11 cellular contexts compared by ENCODE assay signal in genomic region chr5:16871746-16872339, GRCh38.
DNase-seq lines count a peak whose midpoint lies in the region; ATAC-seq and TF ChIP-seq lines count a peak whose summit lies in the region.
"Had no signal": no experiment of that assay in that cellular context is flagged by ENCODE, and none has a peak within 500 bp of the region (broad histone marks: within the 10 kb centered on the region; RNA-seq: fewer than 3 reads in every experiment).

No MANE protein-coding gene starts in this region.

- no peaks in the 10 kb centered on the region for H3K36me3 Mint-ChIP-seq in activated naive CD4-positive, alpha-beta T cell treated with anti-CD3 and anti-CD28 coated beads for 36 hours (ENCODE audit: low read depth)

- no peak overlapping the region for H3K4me3 Mint-ChIP-seq in activated naive CD4-positive, alpha-beta T cell treated with anti-CD3 and anti-CD28 coated beads for 36 hours

- H3K9me3 Mint-ChIP-seq in activated naive CD4-positive, alpha-beta T cell treated with anti-CD3 and anti-CD28 coated beads for 36 hours, result peaks cover 10% of the 10 kb centered on the region

- H3K27ac ChIP-seq in aorta (ENCODE audit: low read depth in 1 of 2, low read length in 2 of 2), result peak overlapping the region in 1 of 2 donors; percentile 95
- no peak overlapping the region for H3K27ac ChIP-seq in right cardiac atrium (ENCODE audit: low read length)

- ATAC-seq in mucosa of descending colon (peak; percentile 29), aorta (ENCODE audit: low FRiP score) (peak; percentile 44), right cardiac atrium (no peak), HG02642 (IDR thresholded peaks at IDR 0.05; ENCODE audit: poor library complexity, unreplicated experiment) (no peak)

- no peaks in the 10 kb centered on the region for H3K4me1 Mint-ChIP-seq in activated naive CD4-positive, alpha-beta T cell treated with anti-CD3 and anti-CD28 coated beads for 36 hours (ENCODE audit: low read depth)

- no peaks in the 10 kb centered on the region for H3K36me3 ChIP-seq in mucosa of descending colon (ENCODE audit: low read depth)
- H3K36me3 ChIP-seq in aorta (ENCODE audit: control insufficient read depth in 1 of 2, insufficient read depth in 2 of 2, low read length in 1 of 2), result no peaks in the 10 kb centered on the region

- CTCF ChIA-PET in activated naive CD4-positive, alpha-beta T cell treated with anti-CD3 and anti-CD28 coated beads for 36 hours (lab: Charles Lee), result no interaction called here

- WGBS in aorta, 2 donors, result 35 to 39% methylated on average over 4 of the region's 4 CpGs
- WGBS in right cardiac atrium, result 86% methylated on average over 4 of the region's 4 CpGs

- H3K9me3 ChIP-seq in mucosa of descending colon (no peaks in the 10 kb centered on the region), aorta (ENCODE audit: control insufficient read depth, low read length) (no peaks in the 10 kb centered on the region), right cardiac atrium (ENCODE audit: control insufficient read depth, low read length) (no peaks in the 10 kb centered on the region)

- H3K4me1 ChIP-seq in mucosa of descending colon (ENCODE audit: low read depth) (peaks cover 8% of the 10 kb centered on the region), aorta (ENCODE audit: control insufficient read depth in 1 of 2, insufficient read depth in 2 of 2, low read length in 2 of 2) (peaks cover 0 to 4% of the 10 kb centered on the region in 2 donors), right cardiac atrium (ENCODE audit: control insufficient read depth, insufficient read depth, low read length) (peaks cover 3% of the 10 kb centered on the region)

- peak overlapping the region; percentile 50 for H3K27ac Mint-ChIP-seq in activated naive CD4-positive, alpha-beta T cell treated with anti-CD3 and anti-CD28 coated beads for 36 hours

- no peak overlapping the region for H3K4me3 ChIP-seq in cardiac fibroblast (replicated peaks in 1 of 2; ENCODE audit: low read depth in 2 of 2, low read length in 2 of 2)
- H3K4me3 ChIP-seq in mucosa of descending colon, result no peak overlapping the region
- no peak overlapping the region for H3K4me3 ChIP-seq in aorta (ENCODE audit: low read length in 2 of 2)
- no peak overlapping the region for H3K4me3 ChIP-seq in right cardiac atrium (ENCODE audit: low read length)

- intact Hi-C loops in activated naive CD4-positive, alpha-beta T cell treated with anti-CD3 and anti-CD28 coated beads for 36 hours (cut with micrococcal nuclease), result no loop called here
- intact Hi-C loops in mucosa of descending colon (cut with DNase I, micrococcal nuclease) (no loop called here), aorta (cut with DNase I) (no loop called here), right cardiac atrium (cut with DNase I) (no loop called here)

- no peak for TF ChIP-seq CTCF in cardiac fibroblast (IDR thresholded peaks at IDR 0.05; ENCODE audit: low read depth, low read length)
- no peak for TF ChIP-seq CTCF in mucosa of descending colon (IDR thresholded peaks at IDR 0.05)

- H3K27me3 ChIP-seq in aorta (ENCODE audit: control insufficient read depth in 1 of 2, insufficient read depth in 2 of 2, low read length in 1 of 2) (no peaks in the 10 kb centered on the region), right cardiac atrium (ENCODE audit: control insufficient read depth, insufficient read depth) (no peaks in the 10 kb centered on the region)

- DNase-seq in activated naive CD4-positive, alpha-beta T cell treated with anti-CD3 and anti-CD28 coated beads for 36 hours, result no peak
- no peak for DNase-seq in activated naive CD4-positive, alpha-beta T cell treated with anti-CD3 and anti-CD28 coated beads, Interleukin-2, amount 50 U/mL, for 16 hours
- DNase-seq in cardiac fibroblast (ENCODE audit: low read depth in 2 of 2) (peak; percentile 42 to 61), mucosa of descending colon (no peak), aorta (no peak), right cardiac atrium (no peak)
- DNase-seq in activated CD4-positive, alpha-beta T cell treated with anti-CD3 and anti-CD28 coated beads for 1 hour, result no peak
- DNase-seq: 8988T, H7, NCI-H1694 treated with DMSO at 0.1 percent for 48 hours had no signal

- no peaks in the 10 kb centered on the region for H3K27me3 Mint-ChIP-seq in activated naive CD4-positive, alpha-beta T cell treated with anti-CD3 and anti-CD28 coated beads for 36 hours (ENCODE audit: low read depth)

Comparison
In these comparisons a context has a peak if more than half of its experiments do, and no peak if none do; other contexts are left out.
1. DNase-seq: peak in cardiac fibroblast (2 of 2); none in activated naive CD4-positive, alpha-beta T cell treated with anti-CD3 and anti-CD28 coated beads for 36 hours (single experiment), activated naive CD4-positive, alpha-beta T cell treated with anti-CD3 and anti-CD28 coated beads, Interleukin-2, amount 50 U/mL, for 16 hours (single experiment), mucosa of descending colon (0 of 3), aorta (0 of 2), right cardiac atrium (0 of 3) and activated CD4-positive, alpha-beta T cell treated with anti-CD3 and anti-CD28 coated beads for 1 hour (single experiment).
2. ATAC-seq: peak in mucosa of descending colon (single experiment) and aorta (single experiment); none in right cardiac atrium (0 of 2) and HG02642 (single experiment).